Comparison of ENCODE assay signal across 1 cellular context in genomic region chr18:12749136-12749535, GRCh38.
TF ChIP-seq lines count a peak whose summit lies in the region.

No MANE protein-coding gene starts in this region.

TF ChIP-seq in IMR-90, 13 proteins besides CTCF, POLR2A, EP300 and RAD21:
- TF ChIP-seq BHLHE40 (IDR thresholded peaks at IDR 0.05; ENCODE audit: low read depth, low read length) = no peak
- TF ChIP-seq ELK1 (IDR thresholded peaks at IDR 0.05; ENCODE audit: borderline replicate concordance, low read depth, low read length) = no peak
- no peak for TF ChIP-seq CHD1 (IDR thresholded peaks at IDR 0.05; ENCODE audit: low read depth, low read length)
- no peak for TF ChIP-seq NFE2L2 (IDR thresholded peaks at IDR 0.05; ENCODE audit: low read depth, low read length)
- TF ChIP-seq CEBPB (IDR thresholded peaks at IDR 0.05; ENCODE audit: low read depth, low read length) = no peak
- no peak for TF ChIP-seq SMC3 (IDR thresholded peaks at IDR 0.05; ENCODE audit: low read depth, low read length)
- TF ChIP-seq MAFK (IDR thresholded peaks at IDR 0.05; ENCODE audit: low read depth, low read length) = no peak
- TF ChIP-seq USF2 (IDR thresholded peaks at IDR 0.05; ENCODE audit: low read depth, low read length) = no peak
- no peak for TF ChIP-seq MAZ (IDR thresholded peaks at IDR 0.05; ENCODE audit: borderline replicate concordance, low read depth, low read length)
- TF ChIP-seq RCOR1 (IDR thresholded peaks at IDR 0.05; ENCODE audit: insufficient replicate concordance, low read length) = no peak
- TF ChIP-seq MXI1 (IDR thresholded peaks at IDR 0.05; ENCODE audit: borderline replicate concordance, low read depth, low read length) = no peak
- no peak for TF ChIP-seq RFX5 (IDR thresholded peaks at IDR 0.05; ENCODE audit: low read depth, low read length)
- no peak for TF ChIP-seq FOS (IDR thresholded peaks at IDR 0.05; ENCODE audit: low read depth, low read length)
